In the genomic region with DNA sequence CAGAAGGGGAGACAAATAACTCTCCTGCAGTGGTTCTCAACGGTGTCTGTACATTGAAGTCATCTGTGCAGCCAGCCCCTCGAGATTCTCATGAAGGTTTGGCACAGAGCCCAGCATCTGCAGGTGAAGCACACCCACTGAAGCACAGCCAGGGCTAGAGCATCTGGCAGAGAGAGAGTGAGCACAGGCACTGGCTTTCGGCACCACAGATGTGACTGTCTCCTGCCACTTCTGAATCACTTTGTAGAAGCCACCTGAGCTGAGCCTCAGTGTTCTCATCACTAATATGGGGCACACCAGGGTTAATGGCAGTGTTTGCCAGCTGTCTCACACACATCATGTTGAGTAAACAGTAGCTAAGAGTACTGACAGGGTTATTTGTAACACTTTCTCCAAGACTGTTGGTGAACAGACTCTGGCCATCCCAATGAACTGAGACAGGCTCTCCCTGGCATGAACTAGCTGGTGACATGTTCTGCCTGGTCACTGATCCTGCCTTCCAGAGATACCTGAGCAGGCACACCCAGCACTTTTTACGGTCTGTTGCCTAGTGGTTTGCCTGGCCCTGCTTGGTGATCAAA, we compare ENCODE assay signal across 8 cellular contexts. TPM values are rescaled to one million over a fixed set of nuclear protein-coding genes. Genes with fewer than 3 reads are reported as not detected.
DNase-seq lines count a peak whose midpoint lies in the region; ATAC-seq and TF ChIP-seq lines count a peak whose summit lies in the region.

No MANE protein-coding gene starts in this region.

- peak; percentile 51 for DNase-seq in GM19240 (ENCODE audit: insufficient read length, low spot score)
- peak; percentile 86 for DNase-seq in NCI-H2029 (lab: John Stamatoyannopoulos, UW)
- DNase-seq in natural killer cell = no peak
- no peak for DNase-seq in OCI-M2 (lab: John Stamatoyannopoulos, UW; ENCODE audit: unreplicated experiment)
- no peak for DNase-seq in effector CD4-positive, alpha-beta T cell

- peaks cover 56% of the 10 kb centered on the region for H3K4me1 Mint-ChIP-seq in activated naive CD8-positive, alpha-beta T cell (ENCODE audit: low read depth)
- H3K4me1 Mint-ChIP-seq in natural killer cell = peaks cover 48 to 65% of the 10 kb centered on the region in 2 donors

- peak overlapping the region; percentile 24 for H3K4me3 Mint-ChIP-seq in activated naive CD8-positive, alpha-beta T cell
- no peak overlapping the region for H3K4me3 Mint-ChIP-seq in natural killer cell

- TF ChIP-seq CTCF in C4-2B (conservative IDR thresholded peaks at IDR 0.05) (no peak), natural killer cell (IDR thresholded peaks at IDR 0.05) (no peak)

- H3K27ac Mint-ChIP-seq in activated naive CD8-positive, alpha-beta T cell = peak overlapping the region; percentile 82
- H3K27ac Mint-ChIP-seq in natural killer cell = peak overlapping the region; percentile 81 to 89

- no peaks in the 10 kb centered on the region for H3K9me3 Mint-ChIP-seq in activated naive CD8-positive, alpha-beta T cell (ENCODE audit: low read depth)
- no peaks in the 10 kb centered on the region for H3K9me3 Mint-ChIP-seq in natural killer cell

- H3K36me3 Mint-ChIP-seq in activated naive CD8-positive, alpha-beta T cell = no peaks in the 10 kb centered on the region
- H3K36me3 Mint-ChIP-seq in natural killer cell = no peaks in the 10 kb centered on the region

- H3K27ac ChIP-seq in C4-2B = peak overlapping the region; percentile 93

- no peaks in the 10 kb centered on the region for H3K27me3 Mint-ChIP-seq in activated naive CD8-positive, alpha-beta T cell
- no peaks in the 10 kb centered on the region for H3K27me3 Mint-ChIP-seq in natural killer cell (ENCODE audit: low read depth in 2 of 2)

- intact Hi-C loops in natural killer cell (cut with micrococcal nuclease) = no loop called here

- ATAC-seq in natural killer cell (peak; percentile 26 to 39 (median 27)), HG02973 (IDR thresholded peaks at IDR 0.05; ENCODE audit: unreplicated experiment) (no peak)

RNA-seq across cellular contexts. Expression of a gene that starts 10.9 kb away (rescaled TPM):
- total RNA-seq in natural killer cell = not detected

RNA-seq across cellular contexts. Expression of a gene that starts 12.4 kb away (rescaled TPM):
- total RNA-seq in natural killer cell = 10 to 100 TPM; 29.6 to 32.8 (median 29.9) TPM

RNA-seq across cellular contexts. Expression of a gene that starts 21.0 kb away (rescaled TPM):
- total RNA-seq in natural killer cell = 10 to 100 TPM; 22.0 to 29.0 (median 24.5) TPM

RNA-seq across cellular contexts. Expression of a gene that starts 21.2 kb away (rescaled TPM):
- total RNA-seq in natural killer cell = 100 to 1,000 TPM; 137 to 151 (median 148) TPM

RNA-seq across cellular contexts. Expression of a gene that starts 35.3 kb away (rescaled TPM):
- total RNA-seq in natural killer cell = under 1 TPM in 1 of 3 donors, not detected in 2; 0.28 TPM

Comparison
In these comparisons a context has a peak if more than half of its experiments do, and no peak if none do; other contexts are left out.
1. DNase-seq: peak in GM19240 (single experiment) and NCI-H2029 (single experiment); none in natural killer cell (single experiment), OCI-M2 (single experiment) and effector CD4-positive, alpha-beta T cell (single experiment).